Comparison of ENCODE assay signal across 8 cellular contexts in the genomic region with DNA sequence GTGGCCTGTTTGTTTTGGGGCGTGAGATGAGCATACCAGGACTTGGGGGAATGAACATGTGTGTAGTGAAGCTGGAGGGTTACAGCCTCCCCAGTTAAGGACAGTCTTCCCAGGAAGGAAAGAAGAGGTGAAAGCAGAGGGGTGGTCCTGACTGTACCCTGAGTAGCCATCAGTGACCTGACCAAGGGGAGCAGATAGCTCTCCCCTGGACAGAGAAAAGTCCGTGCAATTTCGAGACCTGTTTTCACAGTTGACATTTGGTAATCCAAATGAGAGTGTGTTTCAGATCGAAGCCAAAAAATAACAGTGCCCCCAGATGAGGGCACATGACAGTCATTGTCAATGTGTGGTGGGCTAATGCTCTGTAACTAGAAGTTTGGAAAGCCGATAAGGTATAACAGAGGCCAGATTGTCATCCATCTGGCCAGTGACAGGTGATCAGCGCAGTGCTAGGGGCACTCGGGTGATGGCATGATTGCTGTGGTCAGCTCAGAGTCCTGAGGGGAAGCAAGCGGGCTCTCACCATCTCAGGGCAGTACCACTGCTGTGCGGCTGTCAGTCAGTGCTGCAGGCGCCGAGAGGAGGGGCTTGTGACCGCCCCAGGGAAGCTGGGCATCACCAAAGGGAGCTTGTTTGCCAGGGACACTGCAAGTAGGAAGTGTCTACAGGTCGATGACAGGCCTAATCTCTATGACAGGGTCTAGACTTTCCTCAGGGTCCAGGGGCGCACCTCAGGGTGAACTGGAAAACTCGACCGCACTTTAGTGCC. TPM values are rescaled to one million over a fixed set of nuclear protein-coding genes. Genes with fewer than 3 reads are reported as not detected.
DNase-seq lines count a peak whose midpoint lies in the region; ATAC-seq, FAIRE-seq and TF ChIP-seq lines count a peak whose summit lies in the region.

No MANE protein-coding gene starts in this region.

- no peak overlapping the region for H3K9ac ChIP-seq in endodermal cell (ENCODE audit: extremely low read depth, low read length, poor library complexity, severe bottlenecking)

- no TSS peak for BruUV-seq in Panc1 (replicated peaks; lab: Mats Ljungman, UMichigan)

- peaks cover 54% of the 10 kb centered on the region for H3K36me3 Mint-ChIP-seq in endodermal cell (ENCODE audit: low read depth)

- H3K4me1 Mint-ChIP-seq in endodermal cell = peaks cover 14% of the 10 kb centered on the region

- DNase-seq in NCI-H2171 treated with DMSO at 0.1 percent for 48 hours (lab: John Stamatoyannopoulos, UW) (peak; percentile 64), NCI-H2171 (lab: John Stamatoyannopoulos, UW) (no peak), Panc1 (ENCODE audit: low read depth, low spot score) (no peak), endodermal cell (peak; percentile 80), ovary (peak in 3 of 5 donors; percentile 20 to 58 (median 44)), GM12891 (ENCODE audit: insufficient read length, low spot score) (no peak)
- no peak for DNase-seq in effector CD8-positive, alpha-beta T cell (lab: John Stamatoyannopoulos, UW)

- no peak for TF ChIP-seq EP300 in ovary (IDR thresholded peaks at IDR 0.05)

- POLR2A ChIA-PET in Panc1 (lab: Charles Lee) = interaction anchor here (0.6 to 1.6 kb wide), 4 partner anchors 12 to 554 kb away, joined by 3 to 5 read pairs (median 4); no protein-coding TSS in a partner anchor

- no peaks in the 10 kb centered on the region for H3K9me3 Mint-ChIP-seq in endodermal cell

- no peak for FAIRE-seq in GM12891 (lab: Jason Lieb, UNC)

- ATAC-seq in Panc1 = peak; percentile 56
- no peak for ATAC-seq in HG03520 (IDR thresholded peaks at IDR 0.05; ENCODE audit: unreplicated experiment)

- peaks cover 1% of the 10 kb centered on the region for H3K27me3 Mint-ChIP-seq in endodermal cell (ENCODE audit: insufficient read depth)

- intact Hi-C loops in Panc1 (cut with micrococcal nuclease; ENCODE audit: unreplicated experiment) (no loop called here), ovary (cut with DNase I) (no loop called here)

- in situ Hi-C loops in Panc1 (cut with HindIII; ENCODE audit: low pct_unique_long_range_greater_than_20kb, low sequenced_read_pairs) = no loop called here

- peak overlapping the region; percentile 89 for H3K27ac ChIP-seq in Panc1 (ENCODE audit: low read length)
- H3K27ac ChIP-seq in endodermal cell (ENCODE audit: low read depth, low read length) = no peak overlapping the region
- peak overlapping the region in 1 of 2 donors; percentile 94 for H3K27ac ChIP-seq in ovary

- H3K9me3 ChIP-seq in Panc1 (ENCODE audit: control insufficient read depth, insufficient read depth, low read depth, low read length) = no peaks in the 10 kb centered on the region
- no peaks in the 10 kb centered on the region for H3K9me3 ChIP-seq in endodermal cell (ENCODE audit: control insufficient read depth, low read length)
- H3K9me3 ChIP-seq in ovary = no peaks in the 10 kb centered on the region

- H3K27me3 ChIP-seq in Panc1 (ENCODE audit: control insufficient read depth, insufficient read depth, low read length) (no peaks in the 10 kb centered on the region), endodermal cell (ENCODE audit: control insufficient read depth, insufficient read depth, low read length, poor library complexity, severe bottlenecking) (no peaks in the 10 kb centered on the region), ovary (no peaks in the 10 kb centered on the region)

- WGBS in endodermal cell (ENCODE audit: insufficient coverage in 1 of 2, insufficient read length in 1 of 2), 2 experiments = 63 to 67% methylated on average over 13 to 16 of the region's 16 CpGs
- WGBS in ovary, 3 donors = 58 to 63% (median 63%) methylated on average over 16 of the region's 16 CpGs

- peak overlapping the region; percentile 98 for H3K27ac Mint-ChIP-seq in endodermal cell

- H3K4me3 ChIP-seq in Panc1 (ENCODE audit: low read depth in 2 of 2, low read length in 2 of 2) (peak overlapping the region; percentile 71 to 93), endodermal cell (ENCODE audit: low read length) (peak overlapping the region; percentile 96), ovary (peak overlapping the region; percentile 73)

- CTCF ChIA-PET in Panc1 (lab: Charles Lee) = interaction anchor here (0.6 kb wide), 1 partner anchor 61 kb away, joined by 3 read pairs; no protein-coding TSS in a partner anchor

- H3K4me3 Mint-ChIP-seq in endodermal cell = peak overlapping the region; percentile 94

- no peak for TF ChIP-seq POLR2A in ovary (IDR thresholded peaks at IDR 0.05)
- TF ChIP-seq POLR2A in GM12891 (IDR thresholded peaks at IDR 0.05; ENCODE audit: low read depth, low read length) = no peak

- H3K4me1 ChIP-seq in Panc1 (ENCODE audit: control insufficient read depth, insufficient read depth, low read length) = peaks cover 11% of the 10 kb centered on the region
- peaks cover 4% of the 10 kb centered on the region for H3K4me1 ChIP-seq in endodermal cell (ENCODE audit: control insufficient read depth, insufficient read depth, low read length)
- H3K4me1 ChIP-seq in ovary (ENCODE audit: insufficient read depth) = peaks cover 6% of the 10 kb centered on the region

- no peak for TF ChIP-seq CTCF in Panc1 (IDR thresholded peaks at IDR 0.05)
- TF ChIP-seq CTCF in endodermal cell (conservative IDR thresholded peaks at IDR 0.05) = no peak
- TF ChIP-seq CTCF in ovary (IDR thresholded peaks at IDR 0.05) = no peak

- H3K36me3 ChIP-seq in Panc1 (ENCODE audit: control insufficient read depth, insufficient read depth, low read length) (peaks cover 24% of the 10 kb centered on the region), endodermal cell (ENCODE audit: control insufficient read depth, insufficient read depth, low read length) (peaks cover 47% of the 10 kb centered on the region), ovary (no peaks in the 10 kb centered on the region)

TF ChIP-seq in GM12891, 5 proteins besides CTCF, POLR2A, EP300 and RAD21:
- no peak for TF ChIP-seq SPI1 (IDR thresholded peaks at IDR 0.05; ENCODE audit: low read depth, low read length)
- no peak for TF ChIP-seq TAF1 (IDR thresholded peaks at IDR 0.05; ENCODE audit: low read depth, low read length)
- TF ChIP-seq PAX5 (IDR thresholded peaks at IDR 0.05; ENCODE audit: insufficient read depth, low read length, severe bottlenecking) = no peak
- TF ChIP-seq POU2F2 (IDR thresholded peaks at IDR 0.05; ENCODE audit: low read depth, low read length) = no peak
- no peak for TF ChIP-seq POLR2AphosphoS5 (IDR thresholded peaks at IDR 0.05; ENCODE audit: low read depth, low read length)
TF ChIP-seq in GM12891: peak in this region for 0.

RNA-seq across cellular contexts. Expression of gene NME2, which starts 1.1 kb away (rescaled TPM):
- total RNA-seq in Panc1 (2021; ENCODE audit: unreplicated experiment) (1,280 TPM), endodermal cell (100 to 1,000 TPM; 560 to 707 TPM), ovary (100 to 1,000 TPM; 376 to 565 (median 502) TPM)
- 1,545 TPM for polyA plus RNA-seq in Panc1 (2012; ENCODE audit: insufficient read length)
- 337 TPM for polyA plus RNA-seq in endodermal cell (2013, experiment 1 of 2)
- polyA plus RNA-seq in endodermal cell (2013, experiment 2 of 2) = 326 TPM
- 100 to 1,000 TPM; 433 to 717 TPM for polyA plus RNA-seq in ovary
- polyA plus RNA-seq in GM12891 (2012; ENCODE audit: low read depth, missing spikeins) = 976 TPM

RNA-seq across cellular contexts. Expression of gene NME1, which starts 11.7 kb away (rescaled TPM):
- total RNA-seq in Panc1 (2021; ENCODE audit: unreplicated experiment) (345 TPM), endodermal cell (100 to 1,000 TPM in 1 of 2 donors, 10 to 100 TPM in 1; 99.6 to 107 TPM), ovary (10 to 100 TPM; 17.0 to 83.8 (median 50.5) TPM)
- polyA plus RNA-seq in Panc1 (2012; ENCODE audit: insufficient read length) = 213 TPM
- polyA plus RNA-seq in endodermal cell (2013, experiment 1 of 2) = 134 TPM
- 136 TPM for polyA plus RNA-seq in endodermal cell (2013, experiment 2 of 2)
- 10 to 100 TPM; 27.2 to 58.5 TPM for polyA plus RNA-seq in ovary
- 272 TPM for polyA plus RNA-seq in GM12891 (2012; ENCODE audit: low read depth, missing spikeins)

RNA-seq across cellular contexts. Expression of gene SPAG9, which starts 44.4 kb away (rescaled TPM):
- total RNA-seq in Panc1 (2021; ENCODE audit: unreplicated experiment) (144 TPM), endodermal cell (10 to 100 TPM; 64.8 to 77.7 TPM), ovary (100 to 1,000 TPM in 2 of 7 donors, 10 to 100 TPM in 5; 63.4 to 103 (median 89.5) TPM)
- polyA plus RNA-seq in Panc1 (2012; ENCODE audit: insufficient read length) = 55.3 TPM
- polyA plus RNA-seq in endodermal cell (2013, experiment 1 of 2) = 140 TPM
- 131 TPM for polyA plus RNA-seq in endodermal cell (2013, experiment 2 of 2)
- 10 to 100 TPM; 28.8 to 69.6 TPM for polyA plus RNA-seq in ovary
- polyA plus RNA-seq in GM12891 (2012; ENCODE audit: low read depth, missing spikeins) = 16.2 TPM

Comparison
In these comparisons a context has a peak if more than half of its experiments do, and no peak if none do; other contexts are left out.
1. DNase-seq: peak in NCI-H2171 treated with DMSO at 0.1 percent for 48 hours (single experiment), endodermal cell (single experiment) and ovary (3 of 5); none in NCI-H2171 (single experiment), Panc1 (single experiment), GM12891 (single experiment) and effector CD8-positive, alpha-beta T cell (single experiment).
2. Peak in every context shown above with its lines, with median percentiles within 50 percentile points of each other: H3K4me3 ChIP-seq.